ENCODE assay signal across 1 cellular context in genomic region chr4:176186067-176186466, GRCh38.
TF ChIP-seq lines count a peak whose summit lies in the region.

No MANE protein-coding gene starts in this region.

TF ChIP-seq in GM23338, 12 proteins besides CTCF, POLR2A, EP300 and RAD21 (continued from another document):
- TF ChIP-seq NANOG (IDR thresholded peaks at IDR 0.05; ENCODE audit: borderline replicate concordance) (no peak), POLR2AphosphoS5 (IDR thresholded peaks at IDR 0.05; ENCODE audit: low read depth) (no peak), ZNF462 (CRISPR knock-in tag; IDR thresholded peaks at IDR 0.05) (no peak), STAT1 (IDR thresholded peaks at IDR 0.05; ENCODE audit: unreplicated experiment) (no peak), EZH2phosphoT487 (IDR thresholded peaks at IDR 0.05; ENCODE audit: unreplicated experiment) (no peak), CREB1 (CRISPR knock-in tag; IDR thresholded peaks at IDR 0.05; ENCODE audit: low read depth) (no peak)
